Comparison of ENCODE assay signal across 22 cellular contexts in the genomic region with DNA sequence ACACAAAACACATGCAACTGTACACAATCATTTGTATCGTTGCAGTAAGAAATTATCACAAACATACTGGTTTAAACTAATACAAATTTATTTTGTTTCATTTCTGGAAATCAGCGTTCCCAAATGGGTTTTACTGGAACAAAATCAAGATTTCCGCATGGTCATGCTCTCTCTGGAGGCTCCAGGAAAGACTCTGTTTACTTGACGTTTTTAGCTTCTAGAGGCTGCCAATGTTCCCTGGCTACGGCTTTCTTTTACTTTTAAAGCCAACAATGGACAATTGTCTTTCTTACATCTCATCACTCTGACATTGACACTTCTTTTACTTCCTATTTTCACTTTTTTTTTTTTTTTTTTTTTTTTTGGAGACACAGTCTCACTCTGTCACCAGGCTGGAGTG.
"Had no signal": no experiment of that assay in that cellular context is flagged by ENCODE, and none has a peak within 500 bp of the region (broad histone marks: within the 10 kb centered on the region; RNA-seq: fewer than 3 reads in every experiment).

No MANE protein-coding gene starts in this region.

- H3K27me3 ChIP-seq: body of pancreas, cardiac muscle cell, heart right ventricle, sigmoid colon, stomach, transverse colon had no signal

- H2AFZ ChIP-seq: parathyroid adenoma had no signal

- H3K27ac ChIP-seq: body of pancreas, cardiac muscle cell, heart right ventricle, parathyroid adenoma, sigmoid colon, stomach, transverse colon had no signal

- DNase-seq: activated CD4-positive, alpha-beta memory T cell treated with anti-CD3 and anti-CD28 coated beads for 36 hours; activated CD4-positive, alpha-beta T cell treated with anti-CD3 and anti-CD28 coated beads for 48 hours; activated effector memory CD4-positive, alpha-beta T cell treated with Interleukin-2 at 50 U/mL for 16 hours; activated naive CD4-positive, alpha-beta T cell treated with anti-CD3 and anti-CD28 coated beads for 36 hours; activated naive CD8-positive, alpha-beta T cell treated with anti-CD3 and anti-CD28 coated beads, Interleukin-2, amount 10 ng/mL, durations not matched to agents 7 days and 5 days; activated T-cell treated with anti-CD3 and anti-CD28 coated beads, Interleukin-2, amount 50 U/mL, for 48 hours; body of pancreas; cortex of kidney; endodermal cell; heart right ventricle; islet precursor cell; left cardiac atrium; mucosa of descending colon; naive B cell; nucleus accumbens; sigmoid colon; stimulated activated CD4-positive, alpha-beta T cell treated with anti-CD3 and anti-CD28 coated beads, Interleukin-15, amount 100 ng/mL, for 24 hours; stomach; transverse colon had no signal

- H3K9ac ChIP-seq: parathyroid adenoma had no signal

- H3K9me3 ChIP-seq: body of pancreas, sigmoid colon, transverse colon had no signal

- H3K4me1 ChIP-seq: body of pancreas, heart right ventricle, parathyroid adenoma, sigmoid colon, stomach, transverse colon had no signal

- H3K4me3 ChIP-seq: body of pancreas, cardiac muscle cell, heart right ventricle, mucosa of descending colon, sigmoid colon, smooth muscle cell, stomach, transverse colon had no signal

- H3K79me2 ChIP-seq: parathyroid adenoma had no signal

- H3K4me2 ChIP-seq: smooth muscle cell had no signal

- H3K36me3 ChIP-seq: cardiac muscle cell, heart right ventricle, sigmoid colon, stomach, transverse colon had no signal
